Comparison of ENCODE assay signal across 13 cellular contexts in the genomic region with DNA sequence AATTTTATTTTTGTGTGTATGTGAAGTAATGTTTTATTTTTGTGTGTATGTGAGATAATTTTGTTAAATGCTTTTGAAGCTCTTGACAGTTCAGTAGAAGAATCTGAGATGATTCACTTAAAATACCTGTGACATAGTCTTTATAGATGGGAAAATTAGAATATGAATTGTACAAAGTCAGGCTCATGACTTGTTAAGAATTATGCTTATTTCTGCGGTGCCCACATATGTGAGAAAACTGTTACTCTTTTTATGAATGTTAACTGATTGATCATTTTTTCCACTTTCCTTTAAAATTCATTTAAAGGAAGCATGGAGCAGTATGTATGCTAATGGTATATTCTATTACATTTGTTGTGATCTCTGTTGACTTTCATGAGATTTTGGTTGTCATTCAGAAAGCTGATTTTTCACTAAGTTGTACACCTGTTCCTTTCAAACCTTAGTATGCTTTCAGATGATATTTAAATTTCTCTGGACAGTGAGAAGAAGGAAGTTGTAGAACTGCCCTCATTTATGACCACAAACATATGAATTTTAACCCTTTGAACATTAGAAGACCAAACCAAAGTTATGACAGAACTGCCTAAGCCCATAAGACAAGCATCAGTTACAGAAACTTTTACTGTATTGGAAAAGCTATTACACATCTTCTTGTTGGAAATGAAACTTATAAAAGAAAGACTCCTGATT.
DNase-seq lines count a peak whose midpoint lies in the region; ATAC-seq and TF ChIP-seq lines count a peak whose summit lies in the region.
"Had no signal": no experiment of that assay in that cellular context is flagged by ENCODE, and none has a peak within 500 bp of the region (broad histone marks: within the 10 kb centered on the region; RNA-seq: fewer than 3 reads in every experiment).

No MANE protein-coding gene starts in this region.

- CTCF ChIA-PET in activated CD4-positive, alpha-beta T cell treated with anti-CD3 and anti-CD28 coated beads for 36 hours (lab: Charles Lee), result interaction anchor here (1.4 kb wide), 1 partner anchor 71 kb away, joined by 5 read pairs; no protein-coding TSS in a partner anchor

- no peak overlapping the region for H3K4me3 Mint-ChIP-seq in activated CD4-positive, alpha-beta T cell treated with anti-CD3 and anti-CD28 coated beads for 36 hours

- POLR2A ChIA-PET in activated CD4-positive, alpha-beta T cell treated with anti-CD3 and anti-CD28 coated beads for 36 hours (lab: Charles Lee), result no interaction called here

- TF ChIP-seq POLR2A in uterus (IDR thresholded peaks at IDR 0.05), result no peak

- intact Hi-C loops in activated CD4-positive, alpha-beta T cell treated with anti-CD3 and anti-CD28 coated beads for 36 hours (cut with DNase I, micrococcal nuclease), result no loop called here
- intact Hi-C loops in uterus (cut with DNase I; ENCODE audit: low total_unique reads), result no loop called here

- H3K9me3 ChIP-seq in neutrophil, result no peaks in the 10 kb centered on the region
- no peaks in the 10 kb centered on the region for H3K9me3 ChIP-seq in uterus
- H3K9me3 ChIP-seq: Peyer's patch, sigmoid colon had no signal

- H3K27me3 ChIP-seq in HL-60 (ENCODE audit: insufficient read depth, poor library complexity, severe bottlenecking) (no peaks in the 10 kb centered on the region), neutrophil (no peaks in the 10 kb centered on the region), uterus (no peaks in the 10 kb centered on the region)
- H3K27me3 ChIP-seq: Peyer's patch, sigmoid colon had no signal

- no peak for DNase-seq in activated CD4-positive, alpha-beta T cell treated with anti-CD3 and anti-CD28 coated beads for 36 hours
- no peak for DNase-seq in activated CD4-positive, alpha-beta T cell treated with anti-CD3 and anti-CD28 coated beads for 1 hour
- DNase-seq in HL-60 (ENCODE audit: low read depth in 1 of 2, low spot score in 1 of 2) (no peak), SKM-1 (lab: John Stamatoyannopoulos, UW; ENCODE audit: unreplicated experiment) (no peak), uterus (no peak), globus pallidus (ENCODE audit: low spot score) (no peak)
- DNase-seq: effector memory CD4-positive, alpha-beta T cell; mesenchymal stem cell; NCI-H1417 treated with DMSO at 0.1 percent for 48 hours; Peyer's patch; sigmoid colon had no signal

- H3K4me1 Mint-ChIP-seq in activated CD4-positive, alpha-beta T cell treated with anti-CD3 and anti-CD28 coated beads for 36 hours, result peaks cover 37% of the 10 kb centered on the region

- peaks cover 24% of the 10 kb centered on the region for H3K36me3 Mint-ChIP-seq in activated CD4-positive, alpha-beta T cell treated with anti-CD3 and anti-CD28 coated beads for 36 hours (ENCODE audit: low read depth)

- H3K27ac Mint-ChIP-seq in activated CD4-positive, alpha-beta T cell treated with anti-CD3 and anti-CD28 coated beads for 36 hours, result no peak overlapping the region

- TF ChIP-seq CTCF in HL-60 (IDR thresholded peaks at IDR 0.05; ENCODE audit: insufficient read depth, low read length) (no peak), neutrophil (IDR thresholded peaks at IDR 0.05) (no peak), uterus (IDR thresholded peaks at IDR 0.05) (no peak)

- peak; percentile 60 for ATAC-seq in activated CD4-positive, alpha-beta T cell treated with anti-CD3 and anti-CD28 coated beads for 36 hours
- ATAC-seq in GM21717 (IDR thresholded peaks at IDR 0.05; ENCODE audit: unreplicated experiment), result peak; percentile 30

- H3K4me3 ChIP-seq in HL-60 (replicated peaks; ENCODE audit: insufficient read depth, low read length) (peak overlapping the region; percentile 13), neutrophil (ENCODE audit: low read depth in 1 of 2, low read length in 1 of 2) (no peak overlapping the region), uterus (no peak overlapping the region)
- H3K4me3 ChIP-seq: Peyer's patch, sigmoid colon had no signal

- peaks cover 4% of the 10 kb centered on the region for H3K9me3 Mint-ChIP-seq in activated CD4-positive, alpha-beta T cell treated with anti-CD3 and anti-CD28 coated beads for 36 hours (ENCODE audit: low read depth)

- H3K27me3 Mint-ChIP-seq in activated CD4-positive, alpha-beta T cell treated with anti-CD3 and anti-CD28 coated beads for 36 hours, result no peaks in the 10 kb centered on the region

- peaks cover 11 to 46% of the 10 kb centered on the region in 2 experiments for H3K4me1 ChIP-seq in neutrophil (ENCODE audit: control insufficient read depth in 1 of 2, insufficient read depth in 1 of 2, low read depth in 1 of 2, low read length in 1 of 2)
- H3K4me1 ChIP-seq in uterus, result no peaks in the 10 kb centered on the region
- H3K4me1 ChIP-seq: Peyer's patch had no signal

- no peaks in the 10 kb centered on the region for H3K36me3 ChIP-seq in neutrophil
- no peaks in the 10 kb centered on the region for H3K36me3 ChIP-seq in uterus
- H3K36me3 ChIP-seq: Peyer's patch had no signal

- H3K27ac ChIP-seq in HL-60 (replicated peaks) (0 out of 2 replicates have a peak overlapping the region, but pooled peaks have one; percentile 1), neutrophil (peak overlapping the region; percentile 1), uterus (no peak overlapping the region)
- H3K27ac ChIP-seq: Peyer's patch, sigmoid colon had no signal

Comparison
In these comparisons a context has a peak if more than half of its experiments do, and no peak if none do; other contexts are left out.
1. H3K27ac ChIP-seq: peak in HL-60 (single experiment) and neutrophil (single experiment); none in uterus (0 of 2).